12 cellular contexts compared by ENCODE assay signal in genomic region chr20:37385176-37385575, GRCh38. TPM values are rescaled to one million over a fixed set of nuclear protein-coding genes. Genes with fewer than 3 reads are reported as not detected.
DNase-seq lines count a peak whose midpoint lies in the region; ATAC-seq and TF ChIP-seq lines count a peak whose summit lies in the region.
"Had no signal": no experiment of that assay in that cellular context is flagged by ENCODE, and none has a peak within 500 bp of the region (broad histone marks: within the 10 kb centered on the region; RNA-seq: fewer than 3 reads in every experiment).

No MANE protein-coding gene starts in this region.

- peak overlapping the region; percentile 89 for H3K4me3 Mint-ChIP-seq in CD4-positive, alpha-beta T cell
- H3K4me3 Mint-ChIP-seq in activated naive CD8-positive, alpha-beta T cell: peak overlapping the region; percentile 86
- peak overlapping the region; percentile 93 for H3K4me3 Mint-ChIP-seq in natural killer cell

- no peak overlapping the region for H3K27ac ChIP-seq in CD4-positive, alpha-beta T cell (ENCODE audit: low read depth, low read length)
- H3K27ac ChIP-seq: body of pancreas, GM23248, psoas muscle had no signal

- intact Hi-C loops in CD4-positive, alpha-beta T cell (cut with DNase I, micrococcal nuclease): loop anchor here (2.0 kb wide), 2 partner anchors 190 to 192 kb away; no protein-coding TSS in a partner anchor
- intact Hi-C loops in natural killer cell (cut with micrococcal nuclease): loop anchor here (2.0 kb wide), 1 partner anchor 190 kb away; no protein-coding TSS in a partner anchor

- no peaks in the 10 kb centered on the region for H3K27me3 ChIP-seq in CD4-positive, alpha-beta T cell (ENCODE audit: control insufficient read depth, insufficient read depth, low read length)
- H3K27me3 ChIP-seq in H7 (ENCODE audit: control insufficient read depth, insufficient read depth, low read length): no peaks in the 10 kb centered on the region
- H3K27me3 ChIP-seq: body of pancreas had no signal

- H3K36me3 ChIP-seq in H7 (replicated peaks; ENCODE audit: control insufficient read depth, insufficient read depth, low read length): peaks cover 11% of the 10 kb centered on the region

- peak overlapping the region; percentile 39 for H3K27ac Mint-ChIP-seq in CD4-positive, alpha-beta T cell
- H3K27ac Mint-ChIP-seq in activated naive CD8-positive, alpha-beta T cell: peak overlapping the region; percentile 66
- peak overlapping the region in 1 of 2 donors; percentile 81 for H3K27ac Mint-ChIP-seq in natural killer cell

- peaks cover 7% of the 10 kb centered on the region for H3K4me1 Mint-ChIP-seq in CD4-positive, alpha-beta T cell (ENCODE audit: low read depth)
- H3K4me1 Mint-ChIP-seq in activated naive CD8-positive, alpha-beta T cell (ENCODE audit: low read depth): peaks cover 8% of the 10 kb centered on the region
- peaks cover 6 to 7% of the 10 kb centered on the region in 2 donors for H3K4me1 Mint-ChIP-seq in natural killer cell

- H3K36me3 Mint-ChIP-seq in CD4-positive, alpha-beta T cell (ENCODE audit: low read depth): no peaks in the 10 kb centered on the region
- H3K36me3 Mint-ChIP-seq in activated naive CD8-positive, alpha-beta T cell: no peaks in the 10 kb centered on the region
- H3K36me3 Mint-ChIP-seq in natural killer cell: no peaks in the 10 kb centered on the region

- no peak for DNase-seq in CD4-positive, alpha-beta T cell
- peak; percentile 33 for DNase-seq in H7
- no peak for DNase-seq in natural killer cell
- no peak for DNase-seq in NCI-H2171 (lab: John Stamatoyannopoulos, UW)
- DNase-seq in omental fat pad (ENCODE audit: low spot score): no peak
- DNase-seq: NCI-H1105 treated with DMSO at 0.1 percent for 48 hours had no signal

- H3K9me3 Mint-ChIP-seq in CD4-positive, alpha-beta T cell: no peaks in the 10 kb centered on the region
- no peaks in the 10 kb centered on the region for H3K9me3 Mint-ChIP-seq in activated naive CD8-positive, alpha-beta T cell (ENCODE audit: low read depth)
- H3K9me3 Mint-ChIP-seq in natural killer cell: no peaks in the 10 kb centered on the region

- ATAC-seq in CD4-positive, alpha-beta T cell (ENCODE audit: poor library complexity): no peak
- ATAC-seq in natural killer cell: no peak
- no peak for ATAC-seq in GM18858 (IDR thresholded peaks at IDR 0.05; ENCODE audit: unreplicated experiment)
- no peak for ATAC-seq in HG02610 (IDR thresholded peaks at IDR 0.05; ENCODE audit: unreplicated experiment)
- ATAC-seq in omental fat pad (ENCODE audit: low FRiP score): no peak

- no peaks in the 10 kb centered on the region for H3K27me3 Mint-ChIP-seq in CD4-positive, alpha-beta T cell
- H3K27me3 Mint-ChIP-seq in activated naive CD8-positive, alpha-beta T cell: peaks cover 2% of the 10 kb centered on the region
- H3K27me3 Mint-ChIP-seq in natural killer cell (ENCODE audit: low read depth in 2 of 2): no peaks in the 10 kb centered on the region

- CTCF ChIA-PET in CD4-positive, alpha-beta T cell (lab: Charles Lee): interaction anchor here (1.2 to 1.7 kb wide), 3 partner anchors 116 to 190 kb away, joined by 4 to 14 read pairs (median 7); no protein-coding TSS in a partner anchor

- TF ChIP-seq CTCF in CD4-positive, alpha-beta T cell (IDR thresholded peaks at IDR 0.05): no peak
- no peak for TF ChIP-seq CTCF in natural killer cell (IDR thresholded peaks at IDR 0.05)
- TF ChIP-seq CTCF in omental fat pad (IDR thresholded peaks at IDR 0.05): no peak

- POLR2A ChIA-PET in CD4-positive, alpha-beta T cell (lab: Charles Lee): no interaction called here

- no peaks in the 10 kb centered on the region for H3K9me3 ChIP-seq in CD4-positive, alpha-beta T cell (ENCODE audit: control insufficient read depth, low read length)
- H3K9me3 ChIP-seq: body of pancreas, psoas muscle had no signal

- no peak overlapping the region for H3K4me3 ChIP-seq in H7 (ENCODE audit: insufficient read depth, low read depth, low read length)
- H3K4me3 ChIP-seq: body of pancreas had no signal

RNA-seq across cellular contexts. Expression of gene SRC, which starts 39.2 kb away (rescaled TPM):
- 1 to 10 TPM; 2.5 to 3.1 TPM for total RNA-seq in CD4-positive, alpha-beta T cell
- 31.4 and 32.5 TPM in 2 replicates for total RNA-seq in H7 (2014; rRNA removed; shearing (Covaris generic))
- 10 to 100 TPM in 2 of 3 donors, 1 to 10 TPM in 1; 2.3 to 15.6 (median 10.5) TPM for total RNA-seq in natural killer cell
- 10 to 100 TPM; 15.1 to 29.3 (median 19.7) TPM for total RNA-seq in omental fat pad
